8 cellular contexts compared by ENCODE assay signal in the genomic region with DNA sequence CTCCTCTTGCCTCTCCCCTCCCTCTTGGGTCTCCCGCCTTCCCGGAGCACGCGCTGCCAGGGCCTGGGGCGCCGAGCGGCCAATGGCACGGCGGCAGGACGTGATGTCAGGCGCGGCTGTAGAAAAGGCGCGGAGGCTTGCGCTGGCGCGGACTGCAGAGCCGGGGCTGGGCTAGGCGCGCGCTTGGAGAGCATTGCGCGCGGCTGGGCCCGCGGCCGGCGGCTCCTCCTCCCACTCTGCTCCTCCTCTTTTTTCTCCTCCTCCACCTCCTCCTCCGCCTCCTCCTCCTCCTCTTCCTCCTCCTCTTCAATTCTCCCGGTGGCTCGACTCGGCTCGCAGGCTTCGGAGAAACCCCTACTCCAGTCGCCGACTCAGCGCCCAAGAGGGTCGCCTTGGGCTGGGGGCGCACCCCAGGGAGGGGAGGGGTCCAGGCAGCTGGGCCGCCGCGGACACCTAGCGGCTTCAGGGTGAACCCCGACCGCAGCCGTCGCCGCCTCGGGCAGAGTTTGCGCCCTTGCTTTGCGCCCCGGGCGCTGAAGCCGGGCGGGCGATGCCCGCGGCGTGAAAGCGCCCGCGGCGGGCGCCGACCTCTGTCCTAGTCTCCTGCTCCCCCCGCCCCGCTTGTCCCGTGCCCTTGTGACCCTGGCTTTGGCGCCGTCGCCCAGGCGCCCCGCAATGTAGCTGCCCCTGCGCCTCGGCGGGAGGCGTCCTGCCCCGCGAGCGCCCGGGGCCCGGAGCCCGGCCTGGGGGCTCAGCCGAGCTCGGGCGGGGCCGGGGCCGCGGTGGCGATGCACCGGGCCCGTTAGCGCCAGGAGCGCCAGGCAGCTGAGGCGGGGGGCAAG. TPM values are rescaled to one million over a fixed set of nuclear protein-coding genes. Genes with fewer than 3 reads are reported as not detected.
DNase-seq lines count a peak whose midpoint lies in the region; ATAC-seq, FAIRE-seq and TF ChIP-seq lines count a peak whose summit lies in the region.

A gene with protein sequence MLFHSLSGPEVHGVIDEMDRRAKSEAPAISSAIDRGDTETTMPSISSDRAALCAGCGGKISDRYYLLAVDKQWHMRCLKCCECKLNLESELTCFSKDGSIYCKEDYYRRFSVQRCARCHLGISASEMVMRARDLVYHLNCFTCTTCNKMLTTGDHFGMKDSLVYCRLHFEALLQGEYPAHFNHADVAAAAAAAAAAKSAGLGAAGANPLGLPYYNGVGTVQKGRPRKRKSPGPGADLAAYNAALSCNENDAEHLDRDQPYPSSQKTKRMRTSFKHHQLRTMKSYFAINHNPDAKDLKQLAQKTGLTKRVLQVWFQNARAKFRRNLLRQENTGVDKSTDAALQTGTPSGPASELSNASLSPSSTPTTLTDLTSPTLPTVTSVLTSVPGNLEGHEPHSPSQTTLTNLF (plus strand): TSS at position 309 of the 842 bp plus-strand sequence. CDS start 581 bp downstream, outside the sequence.

- no peak within 1 kb of the TSS for H3K4me3 ChIP-seq in kidney (ENCODE audit: low read length in 2 of 2)

- TF ChIP-seq CTCF in kidney (IDR thresholded peaks at IDR 0.05; ENCODE audit: borderline replicate concordance, extremely low read depth, insufficient read depth): no peak

- H3K36me3 Mint-ChIP-seq in stimulated activated effector memory CD8-positive, alpha-beta T cell treated with anti-CD3 and anti-CD28 coated beads, Interleukin-12 subunit alpha, Interleukin-12 subunit beta, amount 100 ng/mL, for 72 hours: peaks cover 9% of the 10 kb centered on the region

- ATAC-seq in HG03520 (IDR thresholded peaks at IDR 0.05; ENCODE audit: unreplicated experiment) (peak; percentile 48), left lobe of liver (peak; percentile 76), HG03159 (IDR thresholded peaks at IDR 0.05; ENCODE audit: unreplicated experiment) (no peak)
- peak; percentile 60 for ATAC-seq in stimulated activated effector memory CD8-positive, alpha-beta T cell treated with anti-CD3 and anti-CD28 coated beads, Interleukin-12 subunit alpha, Interleukin-12 subunit beta, amount 100 ng/mL, for 72 hours

- H3K36me3 ChIP-seq in kidney (ENCODE audit: control insufficient read depth in 1 of 2, insufficient read depth in 2 of 2, low read length in 2 of 2): no peaks in the 10 kb centered on the region

- H3K9ac ChIP-seq in kidney (ENCODE audit: low read length in 2 of 2): no peak within 1 kb of the TSS

- H3K27ac Mint-ChIP-seq in stimulated activated effector memory CD8-positive, alpha-beta T cell treated with anti-CD3 and anti-CD28 coated beads, Interleukin-12 subunit alpha, Interleukin-12 subunit beta, amount 100 ng/mL, for 72 hours: no peak within 1 kb of the TSS

- H3K27ac ChIP-seq in kidney (ENCODE audit: low read depth in 2 of 2, low read length in 2 of 2): no peak within 1 kb of the TSS

- no peaks in the 10 kb centered on the region for H3K9me3 ChIP-seq in kidney (ENCODE audit: control insufficient read depth in 1 of 2, low read length in 2 of 2)

- DNase-seq in EH (ENCODE audit: low read depth) (peak; percentile 84), NCI-H82 (lab: John Stamatoyannopoulos, UW) (peak; percentile 95), cerebellar cortex (ENCODE audit: low spot score) (peak; percentile 85), left lobe of liver (ENCODE audit: low spot score) (peak; percentile 58), kidney (no peak)
- DNase-seq in stimulated activated effector memory CD8-positive, alpha-beta T cell treated with anti-CD3 and anti-CD28 coated beads, Interleukin-12 subunit alpha, Interleukin-12 subunit beta, amount 100 ng/mL, for 72 hours (ENCODE audit: low spot score in 2 of 2): no peak

- peak within 1 kb of the TSS; percentile 37 for H3K4me3 Mint-ChIP-seq in stimulated activated effector memory CD8-positive, alpha-beta T cell treated with anti-CD3 and anti-CD28 coated beads, Interleukin-12 subunit alpha, Interleukin-12 subunit beta, amount 100 ng/mL, for 72 hours

- H3K4me1 Mint-ChIP-seq in stimulated activated effector memory CD8-positive, alpha-beta T cell treated with anti-CD3 and anti-CD28 coated beads, Interleukin-12 subunit alpha, Interleukin-12 subunit beta, amount 100 ng/mL, for 72 hours: peaks cover 48% of the 10 kb centered on the region

- no peak for FAIRE-seq in kidney (lab: Jason Lieb, UNC)

- H3K4me1 ChIP-seq in kidney (ENCODE audit: control insufficient read depth in 1 of 2, insufficient read depth in 1 of 2, low read depth in 1 of 2, low read length in 2 of 2): peaks cover 0 to 7% of the 10 kb centered on the region in 2 donors

- H3K9me3 Mint-ChIP-seq in stimulated activated effector memory CD8-positive, alpha-beta T cell treated with anti-CD3 and anti-CD28 coated beads, Interleukin-12 subunit alpha, Interleukin-12 subunit beta, amount 100 ng/mL, for 72 hours: no peaks in the 10 kb centered on the region

- intact Hi-C loops in kidney (cut with DNase I): no loop called here

RNA-seq across cellular contexts. Expression of the gene that starts here (rescaled TPM):
- 2.9 TPM for total RNA-seq in left lobe of liver
- total RNA-seq in kidney: not detected
- polyA plus RNA-seq in kidney (ENCODE audit: insufficient read depth, low read depth, low replicate concordance): not detected

Comparison
In these comparisons a context has a peak if more than half of its experiments do, and no peak if none do; other contexts are left out.
1. DNase-seq: peak in EH (single experiment), NCI-H82 (single experiment), cerebellar cortex (single experiment) and left lobe of liver (single experiment); none in stimulated activated effector memory CD8-positive, alpha-beta T cell treated with anti-CD3 and anti-CD28 coated beads, Interleukin-12 subunit alpha, Interleukin-12 subunit beta, amount 100 ng/mL, for 72 hours (0 of 2) and kidney (single experiment).